Comparison of ENCODE assay signal across 8 cellular contexts in genomic region chr5:134003957-134004625, GRCh38. TPM values are rescaled to one million over a fixed set of nuclear protein-coding genes. Genes with fewer than 3 reads are reported as not detected.
DNase-seq lines count a peak whose midpoint lies in the region; ATAC-seq and TF ChIP-seq lines count a peak whose summit lies in the region.

No MANE protein-coding gene starts in this region.

- H3K4me3 ChIP-seq in NT2/D1 (ENCODE audit: insufficient read length, low read depth), result peak overlapping the region; percentile 78
- H3K4me3 ChIP-seq in ovary, result peak overlapping the region; percentile 69

- intact Hi-C loops in activated naive CD4-positive, alpha-beta T cell treated with anti-CD3 and anti-CD28 coated beads for 36 hours (cut with micrococcal nuclease), result loop anchor here (1.0 to 10.0 kb wide), 5 partner anchors 36 to 731 kb away; partner anchors contain the start of genes C5orf15, CAMLG and PPP2CA
- intact Hi-C loops in Right ventricle myocardium inferior (cut with DNase I) (no loop called here), ovary (cut with DNase I) (loop anchor here in 1 of 4 donors (2.0 kb wide), 1 partner anchor 35 kb away; the partner anchor contains the start of gene C5orf15)

- H3K36me3 ChIP-seq in NT2/D1 (ENCODE audit: insufficient read depth, insufficient read length, low read length) (peaks cover 42% of the 10 kb centered on the region), ovary (no peaks in the 10 kb centered on the region)

- H3K4me1 ChIP-seq in NT2/D1 (ENCODE audit: insufficient read depth, insufficient read length) (peaks cover 19% of the 10 kb centered on the region), ovary (ENCODE audit: insufficient read depth) (peaks cover 16% of the 10 kb centered on the region)

- WGBS in ovary, 3 donors, result 0 to 1% (median 1%) methylated on average over 18 to 83 of the region's 83 CpGs

- peak overlapping the region; percentile 90 for H3K9ac ChIP-seq in NT2/D1 (ENCODE audit: insufficient read length, low read depth)

- ATAC-seq in HG02623 (IDR thresholded peaks at IDR 0.05; ENCODE audit: unreplicated experiment) (peak; percentile 28), Right ventricle myocardium inferior (peak; percentile 24)

- no peak for TF ChIP-seq CTCF in ovary (IDR thresholded peaks at IDR 0.05)

- peak overlapping the region; percentile 95 for H3K27ac Mint-ChIP-seq in activated naive CD4-positive, alpha-beta T cell treated with anti-CD3 and anti-CD28 coated beads for 36 hours

- H3K27me3 ChIP-seq in NT2/D1 (ENCODE audit: insufficient read depth, insufficient read length) (no peaks in the 10 kb centered on the region), ovary (no peaks in the 10 kb centered on the region)

- H3K27me3 Mint-ChIP-seq in activated naive CD4-positive, alpha-beta T cell treated with anti-CD3 and anti-CD28 coated beads for 36 hours (ENCODE audit: low read depth), result no peaks in the 10 kb centered on the region

- peak overlapping the region; percentile 89 for H3K4me3 Mint-ChIP-seq in activated naive CD4-positive, alpha-beta T cell treated with anti-CD3 and anti-CD28 coated beads for 36 hours

- CTCF ChIA-PET in activated naive CD4-positive, alpha-beta T cell treated with anti-CD3 and anti-CD28 coated beads for 36 hours (lab: Charles Lee), result interaction anchor here (0.5 to 2.0 kb wide), 5 partner anchors 22 to 227 kb away, joined by 3 to 7 read pairs (median 4); no protein-coding TSS in a partner anchor

- peaks cover 35% of the 10 kb centered on the region for H3K36me3 Mint-ChIP-seq in activated naive CD4-positive, alpha-beta T cell treated with anti-CD3 and anti-CD28 coated beads for 36 hours (ENCODE audit: low read depth)

- TF ChIP-seq POLR2A in ovary (IDR thresholded peaks at IDR 0.05), result no peak

- peak overlapping the region; percentile 99 to 100 for H3K27ac ChIP-seq in ovary

- H3K9me3 ChIP-seq in NT2/D1 (ENCODE audit: insufficient read depth, low read length) (no peaks in the 10 kb centered on the region), ovary (no peaks in the 10 kb centered on the region)

- no peak for TF ChIP-seq EP300 in ovary (IDR thresholded peaks at IDR 0.05)

- peaks cover 49% of the 10 kb centered on the region for H3K4me1 Mint-ChIP-seq in activated naive CD4-positive, alpha-beta T cell treated with anti-CD3 and anti-CD28 coated beads for 36 hours (ENCODE audit: low read depth)

- no peaks in the 10 kb centered on the region for H3K9me3 Mint-ChIP-seq in activated naive CD4-positive, alpha-beta T cell treated with anti-CD3 and anti-CD28 coated beads for 36 hours

- DNase-seq in DMS 273 (lab: John Stamatoyannopoulos, UW; ENCODE audit: unreplicated experiment) (peak; percentile 70), DMS 273 treated with DMSO at 0.1 percent for 48 hours (lab: John Stamatoyannopoulos, UW) (no peak), NT2/D1 (ENCODE audit: low read depth, low spot score) (no peak), Right ventricle myocardium inferior (ENCODE audit: missing footprints) (peak; percentile 86), ovary (peak; percentile 55 to 80 (median 66)), ureter (ENCODE audit: low spot score) (peak; percentile 59)
- no peak for DNase-seq in activated naive CD4-positive, alpha-beta T cell treated with anti-CD3 and anti-CD28 coated beads for 36 hours

RNA-seq across cellular contexts. Expression of gene VDAC1, which starts 0.7 kb away (rescaled TPM):
- total RNA-seq in activated naive CD4-positive, alpha-beta T cell treated with anti-CD3 and anti-CD28 coated beads for 36 hours, result 100 to 1,000 TPM; 485 to 513 TPM
- total RNA-seq in Right ventricle myocardium inferior, result 458 TPM
- 10 to 100 TPM; 41.1 to 95.1 (median 89.9) TPM for total RNA-seq in ovary
- 100 to 1,000 TPM in 1 of 2 donors, 10 to 100 TPM in 1; 50.0 to 171 TPM for polyA plus RNA-seq in ovary
- 167 TPM for total RNA-seq in ureter

RNA-seq across cellular contexts. Expression of gene C5orf15, which starts 35.7 kb away (rescaled TPM):
- total RNA-seq in activated naive CD4-positive, alpha-beta T cell treated with anti-CD3 and anti-CD28 coated beads for 36 hours, result 10 to 100 TPM; 18.1 to 18.6 TPM
- total RNA-seq in Right ventricle myocardium inferior (34.1 TPM), ovary (10 to 100 TPM; 26.9 to 62.2 (median 33.4) TPM), ureter (28.0 TPM)
- 100 to 1,000 TPM in 1 of 2 donors, 10 to 100 TPM in 1; 46.0 to 102 TPM for polyA plus RNA-seq in ovary

Comparison
In these comparisons a context has a peak if more than half of its experiments do, and no peak if none do; other contexts are left out.
1. DNase-seq: peak in DMS 273 (single experiment), Right ventricle myocardium inferior (single experiment), ovary (5 of 5) and ureter (single experiment); none in DMS 273 treated with DMSO at 0.1 percent for 48 hours (single experiment), NT2/D1 (single experiment) and activated naive CD4-positive, alpha-beta T cell treated with anti-CD3 and anti-CD28 coated beads for 36 hours (single experiment).